Comparison of ENCODE assay signal across 8 cellular contexts in the genomic region with DNA sequence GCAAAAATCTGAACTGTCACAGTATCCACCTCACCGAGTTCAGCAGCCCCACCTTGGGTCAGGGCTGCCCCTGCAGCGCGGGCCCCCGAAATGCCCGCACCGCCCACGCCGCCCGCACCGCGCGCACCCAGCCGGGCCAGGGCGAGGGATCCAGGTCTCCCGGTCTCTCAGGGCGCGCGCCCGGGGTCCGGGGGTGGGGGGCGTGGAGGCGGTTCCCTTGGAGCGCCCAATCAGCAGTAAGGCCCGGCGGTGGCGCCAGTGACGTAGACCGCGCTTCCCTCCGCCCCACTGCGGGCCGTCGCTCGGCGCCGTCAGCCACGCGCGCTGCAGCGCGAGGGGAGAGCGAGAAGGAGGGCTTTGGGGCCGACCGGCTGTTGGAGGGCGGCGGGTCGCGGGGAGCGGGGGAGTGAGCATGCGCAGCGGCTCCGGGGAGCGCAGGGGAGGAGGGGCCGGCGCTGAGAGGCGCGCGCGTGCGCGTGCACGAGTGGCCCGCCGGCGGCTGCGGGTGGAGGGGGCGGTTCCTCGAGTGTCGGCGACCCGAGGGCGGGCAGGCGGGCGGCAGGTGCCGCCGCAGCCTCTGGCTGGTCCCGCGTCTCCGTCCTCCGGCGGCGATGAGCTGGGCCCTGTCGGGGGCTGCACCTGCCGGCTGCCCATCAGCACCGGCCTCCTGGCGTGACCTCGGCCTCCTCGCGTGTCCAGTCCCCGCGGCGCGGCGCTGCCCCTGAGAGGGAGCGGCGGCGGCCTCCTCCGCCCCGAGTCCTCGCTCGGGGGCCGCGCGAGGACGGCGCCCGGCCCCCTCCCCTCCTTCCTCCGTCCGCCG. TPM values are rescaled to one million over a fixed set of nuclear protein-coding genes. Genes with fewer than 3 reads are reported as not detected.
DNase-seq lines count a peak whose midpoint lies in the region; ATAC-seq and TF ChIP-seq lines count a peak whose summit lies in the region.

A gene with protein sequence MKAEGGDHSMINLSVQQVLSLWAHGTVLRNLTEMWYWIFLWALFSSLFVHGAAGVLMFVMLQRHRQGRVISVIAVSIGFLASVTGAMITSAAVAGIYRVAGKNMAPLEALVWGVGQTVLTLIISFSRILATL (plus strand): TSS at position 521 of the 820 bp plus-strand sequence. CDS start 529 bp downstream, outside the sequence.

- intact Hi-C loops in heart right ventricle (cut with DNase I): no loop called here

- peak within 1 kb of the TSS; percentile 81 for H3K4me3 Mint-ChIP-seq in progenitor cell of endocrine pancreas (ENCODE audit: low read depth)

- peak within 1 kb of the TSS; percentile 70 for H3K27ac Mint-ChIP-seq in progenitor cell of endocrine pancreas

- TF ChIP-seq EP300 in upper lobe of left lung (IDR thresholded peaks at IDR 0.05): peak in 1 of 4 donors; percentile 71

- in situ Hi-C loops in GM13976 (cut with MboI; ENCODE audit: low sequenced_read_pairs, unreplicated experiment): no loop called here

- H3K27ac ChIP-seq in adipose tissue (ENCODE audit: low read depth, low read length): peak within 1 kb of the TSS; percentile 64
- peak within 1 kb of the TSS in 9 of 10 donors; percentile 57 to 95 (median 80) for H3K27ac ChIP-seq in heart right ventricle
- H3K27ac ChIP-seq in upper lobe of left lung: peak within 1 kb of the TSS; percentile 88 to 99 (median 91)

- ATAC-seq in HG02852 (IDR thresholded peaks at IDR 0.05; ENCODE audit: unreplicated experiment) (peak; percentile 97), heart right ventricle (peak; percentile 98 to 99 (median 99)), upper lobe of left lung (ENCODE audit: low FRiP score in 2 of 2) (peak; percentile 97 to 98)

- H3K4me3 ChIP-seq in heart right ventricle (peak within 1 kb of the TSS; percentile 58 to 93 (median 88)), upper lobe of left lung (peak within 1 kb of the TSS; percentile 91 to 99 (median 96))

- H3K27me3 ChIP-seq in heart right ventricle (no peaks in the 10 kb centered on the region), upper lobe of left lung (no peaks in the 10 kb centered on the region)

- no peaks in the 10 kb centered on the region for H3K36me3 Mint-ChIP-seq in progenitor cell of endocrine pancreas (ENCODE audit: insufficient read depth)

- peaks cover 11% of the 10 kb centered on the region for H3K27me3 Mint-ChIP-seq in progenitor cell of endocrine pancreas

- H3K9me3 ChIP-seq in heart right ventricle (no peaks in the 10 kb centered on the region), upper lobe of left lung (no peaks in the 10 kb centered on the region)

- WGBS in adipose tissue, 3 donors: 0 to 1% (median 1%) methylated on average over 70 to 109 of the region's 110 CpGs
- 0% methylated on average over 79 to 110 of the region's 110 CpGs for WGBS in heart right ventricle, 2 donors
- WGBS in upper lobe of left lung, 2 donors: 0 to 1% methylated on average over 33 to 43 of the region's 110 CpGs

- peak; percentile 98 for DNase-seq in GM13976 (ENCODE audit: low spot score)
- DNase-seq in NCI-H1436 (lab: John Stamatoyannopoulos, UW): peak; percentile 91
- peak; percentile 85 for DNase-seq in SW480 (ENCODE audit: low spot score)
- DNase-seq in heart right ventricle: peak; percentile 92 to 98
- DNase-seq in progenitor cell of endocrine pancreas (ENCODE audit: low spot score, unreplicated experiment): peak; percentile 94
- DNase-seq in upper lobe of left lung: peak; percentile 93 to 100

- peaks cover 11% of the 10 kb centered on the region for H3K4me1 Mint-ChIP-seq in progenitor cell of endocrine pancreas (ENCODE audit: low read depth)

- H3K9me3 Mint-ChIP-seq in progenitor cell of endocrine pancreas (ENCODE audit: low read depth): no peaks in the 10 kb centered on the region

- H3K36me3 ChIP-seq in heart right ventricle (no peaks in the 10 kb centered on the region), upper lobe of left lung (no peaks in the 10 kb centered on the region)

- TF ChIP-seq CTCF in GM13976 (IDR thresholded peaks at IDR 0.05; ENCODE audit: borderline replicate concordance, control extremely low read depth, extremely low read depth, insufficient read depth, missing control alignments) (no peak), heart right ventricle (IDR thresholded peaks at IDR 0.05) (no peak), progenitor cell of endocrine pancreas (IDR thresholded peaks at IDR 0.05; ENCODE audit: unreplicated experiment) (no peak), upper lobe of left lung (IDR thresholded peaks at IDR 0.05) (peak in 1 of 6 experiments; percentile 7)

- peaks cover 0 to 42% (median 8%) of the 10 kb centered on the region in 9 donors for H3K4me1 ChIP-seq in heart right ventricle
- peaks cover 6 to 18% (median 11%) of the 10 kb centered on the region in 4 donors for H3K4me1 ChIP-seq in upper lobe of left lung

- peak in 3 of 4 donors; percentile 75 to 91 (median 77) for TF ChIP-seq POLR2A in upper lobe of left lung (IDR thresholded peaks at IDR 0.05)

RNA-seq across cellular contexts. Expression of the gene that starts here (rescaled TPM):
- polyA plus RNA-seq in adipose tissue (1 to 10 TPM in 2 of 3 donors, under 1 TPM in 1; 0.74 to 3.3 (median 2.3) TPM), heart right ventricle (1 to 10 TPM; 1.3 TPM)
- total RNA-seq in heart right ventricle (1 to 10 TPM; 3.3 to 5.3 (median 4.3) TPM), progenitor cell of endocrine pancreas (7.3 and 7.6 TPM in 2 replicates), upper lobe of left lung (10 to 100 TPM in 1 of 6 donors, 1 to 10 TPM in 5; 3.0 to 12.9 (median 6.0) TPM)

Comparison
In these comparisons a context has a peak if more than half of its experiments do, and no peak if none do; other contexts are left out.
1. Peak in every context shown above with its lines: DNase-seq, ATAC-seq, H3K4me3 ChIP-seq and H3K27ac ChIP-seq.